In genomic region chr3:33438871-33439270, GRCh38 we compare ENCODE assay signal across 8 cellular contexts. TPM values are rescaled to one million over a fixed set of nuclear protein-coding genes. Genes with fewer than 3 reads are reported as not detected.
A peak's percentile ranks its signal among the peaks of the same experiment; 100 is the strongest.
DNase-seq lines count a peak whose midpoint lies in the region; ATAC-seq and TF ChIP-seq lines count a peak whose summit lies in the region.

No MANE protein-coding gene starts in this region.

- WGBS in esophagus squamous epithelium, 2 donors: 3 to 9% methylated on average over 4 of the region's 4 CpGs

- H3K9me3 ChIP-seq in esophagus squamous epithelium: no peaks in the 10 kb centered on the region

- intact Hi-C loops in esophagus squamous epithelium (cut with DNase I): no loop called here

- peak overlapping the region; percentile 97 to 99 (median 98) for H3K27ac ChIP-seq in esophagus squamous epithelium

- H3K4me3 ChIP-seq in GM08714 (ENCODE audit: low read length): peak overlapping the region; percentile 70
- H3K4me3 ChIP-seq in esophagus squamous epithelium: peak overlapping the region; percentile 88 to 96 (median 93)

- TF ChIP-seq POLR2A in esophagus squamous epithelium (IDR thresholded peaks at IDR 0.05) (no peak), GM18505 (IDR thresholded peaks at IDR 0.05; ENCODE audit: borderline replicate concordance, extremely low read depth, insufficient read depth, insufficient read length) (no peak)

- no peaks in the 10 kb centered on the region for H3K27me3 ChIP-seq in esophagus squamous epithelium

- no peaks in the 10 kb centered on the region for H3K36me3 ChIP-seq in esophagus squamous epithelium

- H3K4me1 ChIP-seq in esophagus squamous epithelium: peaks cover 17 to 54% (median 27%) of the 10 kb centered on the region in 3 donors

- ATAC-seq in GM18505 (IDR thresholded peaks at IDR 0.05; ENCODE audit: unreplicated experiment) (no peak), GM21576 (IDR thresholded peaks at IDR 0.05; ENCODE audit: unreplicated experiment) (no peak), HG02970 (IDR thresholded peaks at IDR 0.05; ENCODE audit: low FRiP score, unreplicated experiment) (no peak)

- DNase-seq in RKO (ENCODE audit: low spot score) (peak; percentile 43), esophagus squamous epithelium (lab: John Stamatoyannopoulos, UW) (no peak), pons (ENCODE audit: low spot score) (peak; percentile 31), ureter (ENCODE audit: low spot score) (no peak)

- no peak for TF ChIP-seq CTCF in esophagus squamous epithelium (IDR thresholded peaks at IDR 0.05)

RNA-seq across cellular contexts. Expression of gene UBP1, which starts 1.3 kb away (rescaled TPM):
- total RNA-seq in esophagus squamous epithelium: 10 to 100 TPM; 35.0 to 59.5 (median 46.4) TPM
- total RNA-seq in ureter: 73.7 TPM

Comparison
In these comparisons a context has a peak if more than half of its experiments do, and no peak if none do; other contexts are left out.
1. DNase-seq: peak in RKO (single experiment) and pons (single experiment); none in esophagus squamous epithelium (single experiment) and ureter (single experiment).